ENCODE assay signal across 21 cellular contexts in the genomic region with DNA sequence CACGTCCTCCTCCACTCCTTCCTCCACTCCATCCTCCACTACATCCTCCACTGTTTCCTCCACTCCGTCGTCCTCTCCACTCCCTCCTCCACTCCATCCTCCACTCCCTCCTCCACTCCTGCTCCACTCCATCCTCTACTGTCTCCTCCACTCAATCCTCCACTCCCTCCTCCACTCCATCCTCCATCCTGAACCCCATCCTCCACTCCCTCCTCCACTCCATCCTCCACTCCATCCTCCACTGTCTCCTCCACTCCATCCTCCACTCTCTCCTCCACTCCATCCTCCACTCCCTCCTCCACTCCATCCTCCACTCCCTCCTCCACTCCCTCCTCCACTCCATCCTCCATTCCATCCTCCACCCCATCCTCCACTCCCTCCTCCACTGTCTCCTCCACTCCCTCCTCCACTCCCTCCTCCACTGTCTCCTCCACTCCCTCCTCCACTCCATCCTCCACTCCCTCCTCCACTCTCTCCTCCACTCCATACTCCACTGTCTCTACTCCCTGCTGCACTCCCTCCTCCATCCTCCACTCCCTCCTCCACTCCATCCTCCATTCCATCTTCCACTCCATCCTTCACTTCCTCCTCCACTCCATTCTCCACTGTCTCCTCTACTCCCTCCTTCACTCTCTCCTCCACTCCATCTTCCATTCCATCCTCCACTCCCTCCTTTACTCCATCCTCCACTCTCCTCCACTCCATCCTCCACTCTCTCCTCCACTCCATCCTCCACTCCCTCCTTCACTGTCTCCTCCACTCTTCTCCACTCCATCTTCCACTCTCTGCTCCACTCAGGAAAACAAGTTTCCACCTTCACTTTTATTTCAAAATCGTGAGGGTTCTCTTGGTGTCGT. TPM values are rescaled to one million over a fixed set of nuclear protein-coding genes. Genes with fewer than 3 reads are reported as not detected.
"Had no signal": no experiment of that assay in that cellular context is flagged by ENCODE, and none has a peak within 500 bp of the region (broad histone marks: within the 10 kb centered on the region; RNA-seq: fewer than 3 reads in every experiment).

No MANE protein-coding gene starts in this region.

- ATAC-seq: activated CD4-positive, alpha-beta T cell treated with anti-CD3 and anti-CD28 coated beads for 36 hours; body of pancreas; esophagus mucosa; right cardiac atrium had no signal

- H3K36me3 Mint-ChIP-seq: activated naive CD8-positive, alpha-beta T cell treated with anti-CD3 and anti-CD28 coated beads for 36 hours had no signal

- H3K4me3 Mint-ChIP-seq: activated CD4-positive, alpha-beta T cell treated with anti-CD3 and anti-CD28 coated beads for 36 hours; activated naive CD4-positive, alpha-beta T cell treated with anti-CD3 and anti-CD28 coated beads for 36 hours; activated naive CD8-positive, alpha-beta T cell treated with anti-CD3 and anti-CD28 coated beads for 36 hours; T-helper 2 cell treated with Interferon-gamma antibody and Interleukin-4, amounts not matched to agents 5 μg/mL and 100 μg/mL, for 36 hours; type B pancreatic cell had no signal

- H3K4me1 Mint-ChIP-seq: activated CD4-positive, alpha-beta T cell treated with anti-CD3 and anti-CD28 coated beads for 36 hours; activated naive CD8-positive, alpha-beta T cell treated with anti-CD3 and anti-CD28 coated beads for 36 hours had no signal

- H3K27me3 Mint-ChIP-seq: activated CD4-positive, alpha-beta T cell treated with anti-CD3 and anti-CD28 coated beads for 36 hours; activated naive CD8-positive, alpha-beta T cell treated with anti-CD3 and anti-CD28 coated beads for 36 hours; type B pancreatic cell had no signal

- DNase-seq: activated CD4-positive, alpha-beta T cell treated with anti-CD3 and anti-CD28 coated beads for 36 hours; activated CD4-positive, alpha-beta T cell treated with anti-CD3 and anti-CD28 coated beads, Interleukin-2, amount 50 U/mL, for 4 hours; activated CD4-positive, CD25-positive, alpha-beta regulatory T cell; activated effector memory CD4-positive, alpha-beta T cell treated with Interleukin-2 at 50 U/mL for 16 hours; activated naive CD4-positive, alpha-beta T cell treated with anti-CD3 and anti-CD28 coated beads for 36 hours; activated naive CD8-positive, alpha-beta T cell treated with anti-CD3 and anti-CD28 coated beads for 36 hours; activated T-cell treated with anti-CD3 and anti-CD28 coated beads for 4 hours; adrenal gland; aorta; body of pancreas; foreskin fibroblast; head of caudate nucleus; hippocampal formation; occipital lobe; right cardiac atrium; spleen; stimulated activated naive CD4-positive, alpha-beta T cell; T-helper 1 cell had no signal

- H3K27ac Mint-ChIP-seq: activated CD4-positive, alpha-beta T cell treated with anti-CD3 and anti-CD28 coated beads for 36 hours; activated naive CD4-positive, alpha-beta T cell treated with anti-CD3 and anti-CD28 coated beads for 36 hours; activated naive CD8-positive, alpha-beta T cell treated with anti-CD3 and anti-CD28 coated beads for 36 hours; T-helper 2 cell treated with Interferon-gamma antibody and Interleukin-4, amounts not matched to agents 5 μg/mL and 100 μg/mL, for 36 hours; type B pancreatic cell had no signal

RNA-seq across cellular contexts. Expression of gene B3GNT7, which starts 14.3 kb away (rescaled TPM):
- total RNA-seq: activated CD4-positive, alpha-beta T cell treated with anti-CD3 and anti-CD28 coated beads for 36 hours; activated naive CD4-positive, alpha-beta T cell treated with anti-CD3 and anti-CD28 coated beads for 36 hours had no signal
